In genomic region chr9:27054841-27055240, GRCh38 we compare ENCODE assay signal across 26 cellular contexts. TPM values are rescaled to one million over a fixed set of nuclear protein-coding genes. Genes with fewer than 3 reads are reported as not detected.
DNase-seq lines count a peak whose midpoint lies in the region; ATAC-seq and TF ChIP-seq lines count a peak whose summit lies in the region.
"Had no signal": no experiment of that assay in that cellular context is flagged by ENCODE, and none has a peak within 500 bp of the region (broad histone marks: within the 10 kb centered on the region; RNA-seq: fewer than 3 reads in every experiment).

No MANE protein-coding gene starts in this region.

- intact Hi-C loops in mammary epithelial cell (cut with micrococcal nuclease), result no loop called here
- intact Hi-C loops in breast epithelium (cut with DNase I; ENCODE audit: low total_unique reads), result no loop called here

- no peaks in the 10 kb centered on the region for H3K4me1 Mint-ChIP-seq in memory B cell

- no peaks in the 10 kb centered on the region for H3K9me3 ChIP-seq in mammary epithelial cell (replicated peaks; ENCODE audit: insufficient read depth, low read length)
- no peaks in the 10 kb centered on the region for H3K9me3 ChIP-seq in breast epithelium
- H3K9me3 ChIP-seq in SK-N-MC (ENCODE audit: low read depth, low read length), result no peaks in the 10 kb centered on the region
- no peaks in the 10 kb centered on the region for H3K9me3 ChIP-seq in Karpas-422 (ENCODE audit: low read length)

- in situ Hi-C loops in mammary epithelial cell (cut with MboI; ENCODE audit: low sequenced_read_pairs in 2 of 2), result no loop called here

- H3K27ac ChIP-seq in mammary epithelial cell (ENCODE audit: insufficient read depth, low read depth, low read length) (no peak overlapping the region), breast epithelium (no peak overlapping the region), SK-N-MC (no peak overlapping the region), Karpas-422 (ENCODE audit: low read length) (no peak overlapping the region)

- peaks cover 26% of the 10 kb centered on the region for H3K36me3 Mint-ChIP-seq in memory B cell

- CTCF ChIA-PET in mammary epithelial cell (lab: Charles Lee; ENCODE audit: low non-redundant PET), result no interaction called here

- TF ChIP-seq CTCF in mammary epithelial cell (conservative IDR thresholded peaks at IDR 0.05 in 1 of 2, IDR thresholded peaks at IDR 0.05 in 1 of 2; ENCODE audit: extremely low read depth in 1 of 2, insufficient read depth in 1 of 2, low read depth in 1 of 2, low read length in 2 of 2), result no peak
- TF ChIP-seq CTCF in breast epithelium (IDR thresholded peaks at IDR 0.05), result no peak

- H3K4me1 ChIP-seq in mammary epithelial cell (ENCODE audit: insufficient read depth, low read length) (peaks cover 6% of the 10 kb centered on the region), breast epithelium (no peaks in the 10 kb centered on the region), Karpas-422 (ENCODE audit: low read length) (no peaks in the 10 kb centered on the region)

- dilution Hi-C loops in mammary epithelial cell (cut with HindIII; ENCODE audit: low sequenced_read_pairs), result no loop called here

- DNase-seq in mammary epithelial cell, result no peak
- DNase-seq in breast epithelium (ENCODE audit: low spot score in 2 of 2), result no peak
- no peak for DNase-seq in SK-N-MC (ENCODE audit: low read depth, low spot score)
- DNase-seq in memory B cell (ENCODE audit: low spot score in 2 of 2), result no peak
- no peak for DNase-seq in T-helper 1 cell
- no peak for DNase-seq in Karpas-422
- no peak for DNase-seq in foreskin melanocyte
- DNase-seq: AML-193; C1 segment of cervical spinal cord; CD8-positive, alpha-beta T cell; DMS153; GOT3; MM.1S; NCI-H1048; NCI-H1417 treated with DMSO at 0.1 percent for 48 hours; NCI-H187 treated with DMSO at 0.1 percent for 48 hours; NCI-H2107; NCI-H446 treated with DMSO at 0.1 percent for 48 hours; NCI-H526 treated with DMSO at 0.1 percent for 48 hours; NK-92 treated with Interleukin-12 subunit alpha and Interleukin-12 subunit beta, amount 100 ng/mL, for 24 hours; SIG-M5 had no signal

- no peak overlapping the region for H3K4me2 ChIP-seq in mammary epithelial cell (ENCODE audit: insufficient read depth, low read depth, low read length)
- H3K4me2 ChIP-seq in Karpas-422 (ENCODE audit: low read depth, low read length, poor library complexity, severe bottlenecking), result no peak overlapping the region

- H3K27ac Mint-ChIP-seq in memory B cell, result peak overlapping the region; percentile 62
- H3K27ac Mint-ChIP-seq: CD8-positive, alpha-beta T cell had no signal

- no peaks in the 10 kb centered on the region for H3K27me3 Mint-ChIP-seq in memory B cell

- H3K27me3 ChIP-seq in mammary epithelial cell (ENCODE audit: insufficient read depth, low read length) (no peaks in the 10 kb centered on the region), breast epithelium (no peaks in the 10 kb centered on the region), Karpas-422 (ENCODE audit: low read length) (no peaks in the 10 kb centered on the region)

- H2AFZ ChIP-seq in mammary epithelial cell (ENCODE audit: low read depth, low read length), result peak overlapping the region; percentile 33
- no peak overlapping the region for H2AFZ ChIP-seq in Karpas-422 (ENCODE audit: low read length)

- no peaks in the 10 kb centered on the region for H3K9me3 Mint-ChIP-seq in memory B cell
- H3K9me3 Mint-ChIP-seq: CD8-positive, alpha-beta T cell had no signal

- H3K36me3 ChIP-seq in mammary epithelial cell (ENCODE audit: insufficient read depth, low read length), result peaks cover 2% of the 10 kb centered on the region
- H3K36me3 ChIP-seq in breast epithelium, result no peaks in the 10 kb centered on the region
- H3K36me3 ChIP-seq in SK-N-MC (ENCODE audit: insufficient read depth, low read length), result peaks cover 6% of the 10 kb centered on the region; the same call in 1 of the 2 replicates
- peaks cover 15% of the 10 kb centered on the region; the same call in 1 of the 2 replicates for H3K36me3 ChIP-seq in Karpas-422 (ENCODE audit: insufficient read depth, low read length)

- no peak overlapping the region for H3K4me3 Mint-ChIP-seq in memory B cell
- H3K4me3 Mint-ChIP-seq: CD8-positive, alpha-beta T cell had no signal

- H3K79me2 ChIP-seq in mammary epithelial cell (ENCODE audit: insufficient read depth, low read length), result no peaks in the 10 kb centered on the region
- H3K79me2 ChIP-seq in Karpas-422 (ENCODE audit: low read length), result no peaks in the 10 kb centered on the region

- H3K4me3 ChIP-seq in mammary epithelial cell (replicated peaks in 1 of 3; ENCODE audit: insufficient read depth in 1 of 3, low read depth in 2 of 3, low read length in 3 of 3) (no peak overlapping the region), breast epithelium (no peak overlapping the region), SK-N-MC (no peak overlapping the region), Karpas-422 (ENCODE audit: low read length) (no peak overlapping the region)

- no TSS peak for BruUV-seq in mammary epithelial cell (replicated peaks; lab: Mats Ljungman, UMichigan)

- ATAC-seq in memory B cell (ENCODE audit: low read depth) (no peak), HG03280 (IDR thresholded peaks at IDR 0.05; ENCODE audit: unreplicated experiment) (no peak)
- ATAC-seq: CD8-positive, alpha-beta T cell had no signal

- TF ChIP-seq POLR2A in breast epithelium (IDR thresholded peaks at IDR 0.05), result no peak

- H3K9ac ChIP-seq in mammary epithelial cell (ENCODE audit: insufficient read depth, low read length) (no peak overlapping the region), SK-N-MC (ENCODE audit: insufficient read length) (peak overlapping the region; percentile 4), Karpas-422 (ENCODE audit: low read length) (no peak overlapping the region)

- H3K9me2 ChIP-seq in Karpas-422 (replicated peaks; ENCODE audit: insufficient read depth, low read length), result no peaks in the 10 kb centered on the region

- no peaks in the 10 kb centered on the region for H4K20me1 ChIP-seq in mammary epithelial cell (ENCODE audit: insufficient read depth, low read length)
- H4K20me1 ChIP-seq in Karpas-422 (ENCODE audit: insufficient read depth, low read depth, low read length), result no peaks in the 10 kb centered on the region

RNA-seq across cellular contexts. Expression of gene LRRC19, which starts 49.4 kb away (rescaled TPM):
- total RNA-seq in mammary epithelial cell (not detected), breast epithelium (under 1 TPM in 1 of 3 donors, not detected in 2; 0.66 TPM)
- not detected for polyA plus RNA-seq in mammary epithelial cell
- polyA minus RNA-seq in mammary epithelial cell, result not detected
- total RNA-seq in Karpas-422 (2014; rRNA removed; shearing (Covaris generic); ENCODE audit: low replicate concordance), result not detected in 2 replicates
- total RNA-seq: A172; CD8-positive, alpha-beta T cell; G401; LHCN-M2 had no signal
- polyA plus RNA-seq: AG04450 had no signal

RNA-seq across cellular contexts. Expression of gene TEK, which starts 54.2 kb away (rescaled TPM):
- total RNA-seq in mammary epithelial cell, result under 1 TPM in 1 of 2 donors, not detected in 1; 0.09 TPM
- 0.02 TPM for polyA plus RNA-seq in mammary epithelial cell
- polyA minus RNA-seq in mammary epithelial cell, result not detected
- 10 to 100 TPM in 2 of 3 donors, 1 to 10 TPM in 1; 5.9 to 15.2 (median 14.4) TPM for total RNA-seq in breast epithelium
- not detected in 2 replicates for total RNA-seq in Karpas-422 (2014; rRNA removed; shearing (Covaris generic); ENCODE audit: low replicate concordance)
- total RNA-seq: CD8-positive, alpha-beta T cell; G401 had no signal
